Comparison of ENCODE assay signal across 23 cellular contexts in the genomic region with DNA sequence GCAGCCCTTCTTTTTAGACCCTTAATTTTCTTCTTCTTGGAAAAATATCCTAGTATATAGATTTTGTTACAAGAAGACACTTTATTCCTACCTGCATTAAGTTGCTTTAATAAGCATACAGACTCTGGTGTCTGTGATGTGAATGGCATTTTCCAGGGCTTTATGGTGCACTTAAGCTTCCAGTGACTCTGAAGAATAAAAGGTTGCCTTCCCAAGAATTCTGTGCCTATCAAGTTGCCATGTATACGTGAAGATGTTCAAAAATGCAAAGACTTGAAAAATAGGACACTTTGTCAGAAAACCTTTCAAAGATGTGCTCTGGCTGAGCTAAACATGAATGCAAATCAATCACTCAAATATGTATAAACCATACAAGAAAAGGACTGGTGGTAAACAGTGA.
"Had no signal": no experiment of that assay in that cellular context is flagged by ENCODE, and none has a peak within 500 bp of the region (broad histone marks: within the 10 kb centered on the region; RNA-seq: fewer than 3 reads in every experiment).

No MANE protein-coding gene starts in this region.

- H3K9me3 ChIP-seq: colonic mucosa, esophagus muscularis mucosa, esophagus squamous epithelium, gastrocnemius medialis, gastroesophageal sphincter, heart left ventricle, heart right ventricle had no signal

- DNase-seq: colonic mucosa; cortex of kidney; dermis blood vessel endothelial cell; dorsolateral prefrontal cortex; effector CD4-positive, alpha-beta T cell; effector CD8-positive, alpha-beta T cell; effector memory CD4-positive, alpha-beta T cell; effector memory CD8-positive, alpha-beta T cell; endodermal cell; erythroblast; esophagus squamous epithelium; foreskin fibroblast; foreskin keratinocyte; foreskin melanocyte; gastrocnemius medialis; glutamatergic neuron; head of caudate nucleus; heart left ventricle; heart right ventricle had no signal

- H3K27ac ChIP-seq: colonic mucosa, coronary artery, dorsolateral prefrontal cortex, epithelial cell of prostate, esophagus muscularis mucosa, esophagus squamous epithelium, foreskin keratinocyte, gastrocnemius medialis, gastroesophageal sphincter, heart left ventricle, heart right ventricle had no signal

- H3K27me3 ChIP-seq: colonic mucosa, esophagus muscularis mucosa, esophagus squamous epithelium, foreskin keratinocyte, gastrocnemius medialis, gastroesophageal sphincter, heart left ventricle had no signal

- H3K36me3 ChIP-seq: colonic mucosa, esophagus muscularis mucosa, esophagus squamous epithelium, gastrocnemius medialis, gastroesophageal sphincter, heart left ventricle, heart right ventricle had no signal

- H3K4me3 ChIP-seq: colonic mucosa, coronary artery, dorsolateral prefrontal cortex, esophagus muscularis mucosa, esophagus squamous epithelium, gastrocnemius medialis, gastroesophageal sphincter, heart left ventricle, heart right ventricle had no signal
